1 cellular context compared by ENCODE assay signal in genomic region chr7:127986581-127987461, GRCh38.
TF ChIP-seq lines count a peak whose summit lies in the region.

No MANE protein-coding gene starts in this region.

TF ChIP-seq in IMR-90, 13 proteins besides CTCF, POLR2A, EP300 and RAD21:
- TF ChIP-seq ELK1 (IDR thresholded peaks at IDR 0.05; ENCODE audit: borderline replicate concordance, low read depth, low read length), result no peak
- TF ChIP-seq BHLHE40 (IDR thresholded peaks at IDR 0.05; ENCODE audit: low read depth, low read length), result no peak
- peak; percentile 61 for TF ChIP-seq CEBPB (IDR thresholded peaks at IDR 0.05; ENCODE audit: low read depth, low read length)
- TF ChIP-seq SMC3 (IDR thresholded peaks at IDR 0.05; ENCODE audit: low read depth, low read length), result no peak
